In the genomic region with DNA sequence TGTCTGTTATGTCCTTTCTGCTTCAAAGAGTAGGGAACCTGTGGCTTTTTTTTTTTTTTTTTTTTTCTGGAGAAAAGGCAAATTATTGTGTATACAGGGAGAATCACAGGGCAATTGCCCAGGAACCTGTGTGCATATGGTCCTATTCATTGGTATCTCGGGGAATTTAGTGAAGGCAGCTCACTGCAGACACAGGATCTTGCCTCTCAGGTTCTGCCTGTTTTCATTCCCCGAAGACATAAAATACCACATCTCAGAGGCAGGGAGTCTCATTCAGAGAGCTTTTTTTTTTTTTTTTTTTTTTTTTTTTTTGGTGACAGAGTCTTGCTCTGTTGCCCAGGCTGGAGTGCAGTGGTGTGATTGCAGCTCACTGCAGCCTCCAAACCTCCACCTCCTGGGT, we compare ENCODE assay signal across 15 cellular contexts.
A peak's percentile ranks its signal among the peaks of the same experiment; 100 is the strongest.
DNase-seq lines count a peak whose midpoint lies in the region; ATAC-seq, FAIRE-seq and TF ChIP-seq lines count a peak whose summit lies in the region.
"Had no signal": no experiment of that assay in that cellular context is flagged by ENCODE, and none has a peak within 500 bp of the region (broad histone marks: within the 10 kb centered on the region; RNA-seq: fewer than 3 reads in every experiment).

No MANE protein-coding gene starts in this region.

- no peak for TF ChIP-seq CTCF in Caco-2 (IDR thresholded peaks at IDR 0.05; ENCODE audit: insufficient read depth in 1 of 2, low read depth in 1 of 2, low read length in 1 of 2, severe bottlenecking in 1 of 2, unreplicated experiment in 1 of 2)
- no peak for TF ChIP-seq CTCF in IMR-90 (conservative IDR thresholded peaks at IDR 0.05; ENCODE audit: low read depth, low read length)
- no peak for TF ChIP-seq CTCF in bronchial epithelial cell (IDR thresholded peaks at IDR 0.05; ENCODE audit: insufficient read depth, low read length, severe bottlenecking)
- no peak for TF ChIP-seq CTCF in type B pancreatic cell (conservative IDR thresholded peaks at IDR 0.05)

- intact Hi-C loops in Caco-2 (cut with micrococcal nuclease; ENCODE audit: unreplicated experiment) (no loop called here), IMR-90 (cut with micrococcal nuclease) (no loop called here)

- peaks cover 5% of the 10 kb centered on the region; the same call in 1 of the 2 replicates for H4K20me1 ChIP-seq in IMR-90 (ENCODE audit: insufficient read depth, low read length)

- no peak overlapping the region for H4K8ac ChIP-seq in IMR-90 (ENCODE audit: low read depth in 2 of 2, low read length in 2 of 2)

- peak in 1 of 2 experiments; percentile 38 for DNase-seq in Caco-2
- DNase-seq in IMR-90: no peak
- DNase-seq in bronchial epithelial cell (ENCODE audit: low read depth): peak; percentile 22
- DNase-seq in type B pancreatic cell (ENCODE audit: extremely low spot score, unreplicated experiment): no peak
- DNase-seq in GM03348 (ENCODE audit: low spot score): no peak
- DNase-seq: CD8-positive, alpha-beta memory T cell; DMS53; GM23248; H7 had no signal

- no peak overlapping the region for H2AK5ac ChIP-seq in IMR-90 (ENCODE audit: low read depth, low read length)

- no peak for TF ChIP-seq POLR2A in IMR-90 (IDR thresholded peaks at IDR 0.05; ENCODE audit: low read depth, low read length)

- in situ Hi-C loops in IMR-90 (cut with MboI; ENCODE audit: low sequenced_read_pairs): loop anchor here (10.0 kb wide), 1 partner anchor 122 kb away; no protein-coding TSS in a partner anchor

- no TSS peak for BruUV-seq in Caco-2 (replicated peaks; lab: Mats Ljungman, UMichigan)
- BruUV-seq in IMR-90 (replicated peaks; lab: Mats Ljungman, UMichigan): no TSS peak

- H3K79me1 ChIP-seq in IMR-90 (ENCODE audit: low read depth in 1 of 2, low read length in 2 of 2): no peaks in the 10 kb centered on the region

- H4K91ac ChIP-seq in IMR-90 (ENCODE audit: insufficient read depth, low read depth, low read length): no peak overlapping the region

- CTCF ChIA-PET in Caco-2 (lab: Charles Lee) (interaction anchor here (0.6 to 0.7 kb wide), 2 partner anchors 20 to 157 kb away, joined by 3 to 5 read pairs; no protein-coding TSS in a partner anchor), IMR-90 (lab: Yijun Ruan, JAX) (interaction anchor here (1.1 kb wide), 1 partner anchor 137 kb away, joined by 4 read pairs; no protein-coding TSS in a partner anchor)

- H3K27ac Mint-ChIP-seq in Caco-2 (ENCODE audit: unreplicated experiment) (no peak overlapping the region), type B pancreatic cell (peak overlapping the region; percentile 30)

- H2AK9ac ChIP-seq in IMR-90 (replicated peaks; ENCODE audit: low read depth, low read length, poor library complexity): no peak overlapping the region

- H3K9me3 Mint-ChIP-seq in Caco-2 (ENCODE audit: unreplicated experiment) (no peaks in the 10 kb centered on the region), type B pancreatic cell (no peaks in the 10 kb centered on the region)
- H3K9me3 Mint-ChIP-seq: CD8-positive, alpha-beta memory T cell had no signal

- no peak overlapping the region for H3K23ac ChIP-seq in IMR-90 (ENCODE audit: low read depth, low read length)

- ATAC-seq in IMR-90 (ENCODE audit: low read depth) (no peak), HG03025 (IDR thresholded peaks at IDR 0.05; ENCODE audit: low FRiP score, unreplicated experiment) (no peak), GM19463 (IDR thresholded peaks at IDR 0.05; ENCODE audit: unreplicated experiment) (no peak)
- ATAC-seq: GM12878, K562 had no signal

- no peak overlapping the region for H3K4ac ChIP-seq in IMR-90 (ENCODE audit: low read depth, low read length)

- FAIRE-seq in bronchial epithelial cell (lab: Jason Lieb, UNC): no peak
- FAIRE-seq: GM12878, GM18507, HTR-8/SVneo, K562 had no signal

- no peak overlapping the region for H2BK15ac ChIP-seq in IMR-90 (ENCODE audit: low read depth, low read length)

- H3K36me3 Mint-ChIP-seq in Caco-2 (ENCODE audit: insufficient read depth, unreplicated experiment): peaks cover 5% of the 10 kb centered on the region
- H3K36me3 Mint-ChIP-seq in type B pancreatic cell: no peaks in the 10 kb centered on the region
- H3K36me3 Mint-ChIP-seq: CD8-positive, alpha-beta memory T cell had no signal

- H3K9me1 ChIP-seq in IMR-90 (ENCODE audit: insufficient read depth, low read length): peaks cover 8% of the 10 kb centered on the region; the same call in 1 of the 2 replicates

- no peak overlapping the region for H2AFZ ChIP-seq in IMR-90 (replicated peaks; ENCODE audit: low read length, poor library complexity)
- H2AFZ ChIP-seq: GM23248 had no signal

- no peak overlapping the region for H3K56ac ChIP-seq in IMR-90 (ENCODE audit: extremely low read depth, insufficient read depth, low read length)

- H3K4me2 ChIP-seq in IMR-90 (ENCODE audit: low read depth, low read length): 0 out of 2 replicates have a peak overlapping the region, but pooled peaks have one; percentile 53

- H3K27me3 ChIP-seq in Caco-2 (replicated peaks; ENCODE audit: control insufficient read depth, insufficient read depth, low read length) (no peaks in the 10 kb centered on the region), IMR-90 (ENCODE audit: control insufficient read depth, insufficient read depth, low read length) (peaks cover 3% of the 10 kb centered on the region; the same call in 1 of the 2 replicates), bronchial epithelial cell (ENCODE audit: control insufficient read depth, insufficient read depth, low read length) (no peaks in the 10 kb centered on the region)

- dilution Hi-C loops in IMR-90 (cut with HindIII; ENCODE audit: low sequenced_read_pairs, unreplicated experiment): no loop called here

- H3K4me3 Mint-ChIP-seq in Caco-2 (ENCODE audit: unreplicated experiment): peak overlapping the region; percentile 7
- no peak overlapping the region for H3K4me3 Mint-ChIP-seq in type B pancreatic cell
- H3K4me3 Mint-ChIP-seq: CD8-positive, alpha-beta memory T cell had no signal

- H3K9me3 ChIP-seq in Caco-2: no peaks in the 10 kb centered on the region
- H3K9me3 ChIP-seq in IMR-90 (ENCODE audit: control insufficient read depth, insufficient read depth, low read length): no peaks in the 10 kb centered on the region

- no peak overlapping the region for H3K14ac ChIP-seq in IMR-90 (replicated peaks; ENCODE audit: low read depth, low read length)

- no peak for TF ChIP-seq RAD21 in IMR-90 (IDR thresholded peaks at IDR 0.05; ENCODE audit: low read length)

- H2BK20ac ChIP-seq in IMR-90 (ENCODE audit: low read depth, low read length): 0 out of 2 replicates have a peak overlapping the region, but pooled peaks have one; percentile 33

- no peak overlapping the region for H4K5ac ChIP-seq in IMR-90 (ENCODE audit: low read depth, low read length)

- no CpG with 5 or more reads among the region's 2 CpGs for WGBS in IMR-90 (ENCODE audit: extremely low coverage in 2 of 2, insufficient read length in 1 of 2), 2 experiments

- H3K27ac ChIP-seq in IMR-90 (ENCODE audit: insufficient read depth, low read length): no peak overlapping the region
- H3K27ac ChIP-seq: GM23248 had no signal

- H3K4me3 ChIP-seq in Caco-2 (ENCODE audit: low read depth, low read length) (no peak overlapping the region), IMR-90 (ENCODE audit: insufficient read depth, low read depth, low read length) (no peak overlapping the region), bronchial epithelial cell (ENCODE audit: low read depth, low read length) (no peak overlapping the region)
- H3K4me3 ChIP-seq: GM12878, GM23248, K562 had no signal

- H3K36me3 ChIP-seq in Caco-2 (ENCODE audit: control insufficient read depth, insufficient read depth, low read length) (no peaks in the 10 kb centered on the region), IMR-90 (ENCODE audit: control insufficient read depth, insufficient read depth, low read length) (no peaks in the 10 kb centered on the region), bronchial epithelial cell (ENCODE audit: control insufficient read depth, insufficient read depth, low read length) (no peaks in the 10 kb centered on the region)

- H2BK5ac ChIP-seq in IMR-90 (ENCODE audit: low read depth, low read length, poor library complexity, severe bottlenecking): peak overlapping the region; percentile 20

- no peak overlapping the region for H3K9ac ChIP-seq in IMR-90 (ENCODE audit: low read depth, low read length)
- H3K9ac ChIP-seq: GM23248 had no signal

- POLR2A ChIA-PET in Caco-2 (lab: Charles Lee): no interaction called here
- POLR2A ChIA-PET in IMR-90 (lab: Charles Lee; ENCODE audit: unreplicated experiment): no interaction called here

- H3K18ac ChIP-seq in IMR-90 (ENCODE audit: low read depth, low read length): no peak overlapping the region

- peaks cover 11% of the 10 kb centered on the region for H3K4me1 Mint-ChIP-seq in Caco-2 (ENCODE audit: low read depth, unreplicated experiment)
- H3K4me1 Mint-ChIP-seq in type B pancreatic cell (ENCODE audit: unreplicated experiment): peaks cover 12% of the 10 kb centered on the region
- H3K4me1 Mint-ChIP-seq: CD8-positive, alpha-beta memory T cell had no signal

- H2BK120ac ChIP-seq in IMR-90 (ENCODE audit: low read depth, low read length): no peak overlapping the region

- H3K27me3 Mint-ChIP-seq in Caco-2 (ENCODE audit: insufficient read depth, unreplicated experiment): peaks cover 3% of the 10 kb centered on the region
- H3K27me3 Mint-ChIP-seq in type B pancreatic cell: peaks cover 5% of the 10 kb centered on the region

- H3K4me1 ChIP-seq in Caco-2 (peaks cover 12% of the 10 kb centered on the region), IMR-90 (ENCODE audit: control insufficient read depth, insufficient read depth, low read length) (peaks cover 10% of the 10 kb centered on the region)

TF ChIP-seq in IMR-90, 13 proteins besides CTCF, POLR2A, EP300 and RAD21 (continues in another document):
- TF ChIP-seq MXI1 (IDR thresholded peaks at IDR 0.05; ENCODE audit: borderline replicate concordance, low read depth, low read length) (no peak), CEBPB (IDR thresholded peaks at IDR 0.05; ENCODE audit: low read depth, low read length) (no peak), MAZ (IDR thresholded peaks at IDR 0.05; ENCODE audit: borderline replicate concordance, low read depth, low read length) (no peak), RFX5 (IDR thresholded peaks at IDR 0.05; ENCODE audit: low read depth, low read length) (no peak), FOS (IDR thresholded peaks at IDR 0.05; ENCODE audit: low read depth, low read length) (no peak), MAFK (IDR thresholded peaks at IDR 0.05; ENCODE audit: low read depth, low read length) (no peak), CHD1 (IDR thresholded peaks at IDR 0.05; ENCODE audit: low read depth, low read length) (no peak)
- TF ChIP-seq, protein P1, sequence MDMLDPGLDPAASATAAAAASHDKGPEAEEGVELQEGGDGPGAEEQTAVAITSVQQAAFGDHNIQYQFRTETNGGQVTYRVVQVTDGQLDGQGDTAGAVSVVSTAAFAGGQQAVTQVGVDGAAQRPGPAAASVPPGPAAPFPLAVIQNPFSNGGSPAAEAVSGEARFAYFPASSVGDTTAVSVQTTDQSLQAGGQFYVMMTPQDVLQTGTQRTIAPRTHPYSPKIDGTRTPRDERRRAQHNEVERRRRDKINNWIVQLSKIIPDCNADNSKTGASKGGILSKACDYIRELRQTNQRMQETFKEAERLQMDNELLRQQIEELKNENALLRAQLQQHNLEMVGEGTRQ (IDR thresholded peaks at IDR 0.05; ENCODE audit: low read depth, low read length): no peak
